ENCODE assay signal across 25 cellular contexts in the genomic region with DNA sequence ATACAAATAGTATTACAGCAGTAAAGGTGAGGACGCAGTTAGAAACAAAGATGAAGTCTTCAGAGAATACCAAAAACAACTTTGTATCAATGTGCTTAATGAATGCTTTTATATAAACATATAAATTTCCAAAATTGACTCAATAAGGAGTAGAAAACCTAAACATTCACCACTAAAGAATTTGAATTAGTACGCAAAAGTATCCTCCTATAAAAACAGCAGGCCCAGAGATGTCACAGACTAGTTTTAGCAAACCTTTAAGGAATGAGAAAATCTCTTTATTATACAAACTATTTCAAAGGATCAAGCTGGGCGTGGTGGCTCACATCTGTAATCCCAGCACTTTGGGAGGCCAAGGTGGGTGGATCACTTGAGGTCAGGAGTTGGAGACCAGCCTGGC.
"Had no signal": no experiment of that assay in that cellular context is flagged by ENCODE, and none has a peak within 500 bp of the region (broad histone marks: within the 10 kb centered on the region; RNA-seq: fewer than 3 reads in every experiment).

No MANE protein-coding gene starts in this region.

- H3K36me3 ChIP-seq: brain microvascular endothelial cell, esophagus squamous epithelium had no signal

- DNase-seq: activated CD4-positive, alpha-beta T cell treated with anti-CD3 and anti-CD28 coated beads for 48 hours; activated CD4-positive, alpha-beta T cell treated with anti-CD3 and anti-CD28 coated beads, Interleukin-2, amount 50 U/mL, for 1 hour; activated CD4-positive, alpha-beta T cell treated with anti-CD3 and anti-CD28 coated beads, Interleukin-2, amount 50 U/mL, for 48 hours; activated CD8-positive, alpha-beta memory T cell treated with anti-CD3 and anti-CD28 coated beads for 24 hours; activated CD8-positive, alpha-beta T cell treated with anti-CD3 and anti-CD28 coated beads for 36 hours; activated effector memory CD4-positive, alpha-beta T cell treated with Interleukin-2 at 50 U/mL for 16 hours; activated gamma-delta T cell treated with Interleukin-2 at 50 U/mL for 16 hours; activated naive CD4-positive, alpha-beta T cell treated with anti-CD3 and anti-CD28 coated beads, Interleukin-2, amount 50 U/mL, for 16 hours; activated naive CD4-positive, alpha-beta T cell treated with Interleukin-2 at 50 U/mL for 16 hours; activated T-cell treated with anti-CD3 and anti-CD28 coated beads, Interleukin-2, amount 50 U/mL, for 4 hours; amniotic stem cell; anterior cingulate cortex; brain microvascular endothelial cell; dorsolateral prefrontal cortex; effector CD4-positive, alpha-beta T cell; effector memory CD8-positive, alpha-beta T cell; esophagus squamous epithelium; head of caudate nucleus; hippocampal formation; T-helper 2 cell had no signal

- H3K9me3 ChIP-seq: esophagus squamous epithelium had no signal

- H3K27ac ChIP-seq: brain microvascular endothelial cell, coronary artery, dorsolateral prefrontal cortex, epithelial cell of prostate, esophagus squamous epithelium, VCaP had no signal

- H3K27me3 ChIP-seq: brain microvascular endothelial cell, dorsolateral prefrontal cortex, esophagus squamous epithelium had no signal

- H3K4me3 ChIP-seq: coronary artery, dorsolateral prefrontal cortex, esophagus squamous epithelium had no signal

- ATAC-seq: activated CD8-positive, alpha-beta T cell treated with anti-CD3 and anti-CD28 coated beads for 36 hours; activated T-cell treated with anti-CD3 and anti-CD28 coated beads, Interleukin-2, amount 50 U/mL, for 4 hours; activated T-helper 17 cell treated with anti-CD3 and anti-CD28 coated beads, Interleukin-2, amount 50 U/mL, for 72 hours; effector memory CD8-positive, alpha-beta T cell; WTC11 had no signal
